In genomic region chr18:47953471-47953931, GRCh38 we compare ENCODE assay signal across 8 cellular contexts. TPM values are rescaled to one million over a fixed set of nuclear protein-coding genes. Genes with fewer than 3 reads are reported as not detected.
DNase-seq lines count a peak whose midpoint lies in the region; ATAC-seq lines count a peak whose summit lies in the region.

No MANE protein-coding gene starts in this region.

- intact Hi-C loops in aorta (cut with DNase I): no loop called here

- no peaks in the 10 kb centered on the region for H3K9me3 Mint-ChIP-seq in activated naive CD4-positive, alpha-beta T cell treated with anti-CD3 and anti-CD28 coated beads, Interleukin-2, amount 10 ng/mL, durations not matched to agents 7 days and 5 days
- H3K9me3 Mint-ChIP-seq in activated naive CD4-positive, alpha-beta T cell treated with anti-CD3 and anti-CD28 coated beads, Interleukin-2, amount 50 U/mL, for 72 hours: peaks cover 0 to 3% of the 10 kb centered on the region in 2 donors

- WGBS in aorta, 2 donors: 6 to 7% methylated on average over 6 of the region's 6 CpGs

- in situ Hi-C loops in HAP-1 (cut with MboI; ENCODE audit: low sequenced_read_pairs): no loop called here

- H3K4me1 ChIP-seq in aorta (ENCODE audit: control insufficient read depth in 1 of 2, insufficient read depth in 2 of 2, low read length in 2 of 2) (peaks cover 0 to 4% of the 10 kb centered on the region in 2 donors), HAP-1 (no peaks in the 10 kb centered on the region)

- H3K4me1 Mint-ChIP-seq in activated naive CD4-positive, alpha-beta T cell treated with anti-CD3 and anti-CD28 coated beads, Interleukin-2, amount 10 ng/mL, durations not matched to agents 7 days and 5 days: peaks cover 20% of the 10 kb centered on the region

- H3K27me3 ChIP-seq in aorta (ENCODE audit: control insufficient read depth in 1 of 2, insufficient read depth in 2 of 2, low read length in 1 of 2): no peaks in the 10 kb centered on the region
- peaks cover 8% of the 10 kb centered on the region for H3K27me3 ChIP-seq in HAP-1 (ENCODE audit: low read depth)

- peaks cover 16% of the 10 kb centered on the region for H3K27me3 Mint-ChIP-seq in activated naive CD4-positive, alpha-beta T cell treated with anti-CD3 and anti-CD28 coated beads, Interleukin-2, amount 10 ng/mL, durations not matched to agents 7 days and 5 days

- peak overlapping the region; percentile 84 for H3K27ac Mint-ChIP-seq in activated naive CD4-positive, alpha-beta T cell treated with anti-CD3 and anti-CD28 coated beads, Interleukin-2, amount 10 ng/mL, durations not matched to agents 7 days and 5 days
- peak overlapping the region in 1 of 2 donors; percentile 15 for H3K27ac Mint-ChIP-seq in activated naive CD4-positive, alpha-beta T cell treated with anti-CD3 and anti-CD28 coated beads, Interleukin-2, amount 50 U/mL, for 72 hours

- no peaks in the 10 kb centered on the region for H3K9me3 ChIP-seq in aorta (ENCODE audit: control insufficient read depth, low read length)
- H3K9me3 ChIP-seq in HAP-1: no peaks in the 10 kb centered on the region

- no peaks in the 10 kb centered on the region for H3K36me3 Mint-ChIP-seq in activated naive CD4-positive, alpha-beta T cell treated with anti-CD3 and anti-CD28 coated beads, Interleukin-2, amount 10 ng/mL, durations not matched to agents 7 days and 5 days
- no peaks in the 10 kb centered on the region for H3K36me3 Mint-ChIP-seq in activated naive CD4-positive, alpha-beta T cell treated with anti-CD3 and anti-CD28 coated beads, Interleukin-2, amount 50 U/mL, for 72 hours

- peak; percentile 53 for DNase-seq in activated naive CD4-positive, alpha-beta T cell treated with anti-CD3 and anti-CD28 coated beads, Interleukin-2, amount 10 ng/mL, durations not matched to agents 7 days and 5 days
- no peak for DNase-seq in activated naive CD4-positive, alpha-beta T cell (lab: John Stamatoyannopoulos, UW)
- peak; percentile 78 for DNase-seq in NCI-H2171 (lab: John Stamatoyannopoulos, UW)
- DNase-seq in activated naive CD4-positive, alpha-beta T cell treated with anti-CD3 and anti-CD28 coated beads, Interleukin-2, amount 50 U/mL, for 72 hours (ENCODE audit: low spot score in 2 of 2): no peak
- DNase-seq in iris pigment epithelial cell (ENCODE audit: low read depth): peak; percentile 70
- peak; percentile 75 to 78 for DNase-seq in aorta
- DNase-seq in HAP-1 (ENCODE audit: low spot score in 2 of 2): no peak

- peak; percentile 97 for ATAC-seq in HG02678 (IDR thresholded peaks at IDR 0.05; ENCODE audit: unreplicated experiment)
- peak; percentile 69 to 96 for ATAC-seq in activated naive CD4-positive, alpha-beta T cell treated with anti-CD3 and anti-CD28 coated beads, Interleukin-2, amount 50 U/mL, for 72 hours
- ATAC-seq in aorta (ENCODE audit: low FRiP score): peak; percentile 77

- H3K4me3 ChIP-seq in aorta (ENCODE audit: low read length in 2 of 2): no peak overlapping the region
- no peak overlapping the region for H3K4me3 ChIP-seq in HAP-1

- CTCF ChIA-PET in activated naive CD4-positive, alpha-beta T cell treated with anti-CD3 and anti-CD28 coated beads, Interleukin-2, amount 10 ng/mL, durations not matched to agents 7 days and 5 days (lab: Charles Lee): interaction anchor here (0.9 to 1.0 kb wide), 2 partner anchors 20 to 44 kb away, joined by 3 read pairs; no protein-coding TSS in a partner anchor

- H3K27ac ChIP-seq in aorta (ENCODE audit: low read depth in 1 of 2, low read length in 2 of 2): peak overlapping the region in 1 of 2 donors; percentile 42

- H3K36me3 ChIP-seq in aorta (ENCODE audit: control insufficient read depth in 1 of 2, insufficient read depth in 2 of 2, low read length in 1 of 2): no peaks in the 10 kb centered on the region
- H3K36me3 ChIP-seq in HAP-1 (replicated peaks): no peaks in the 10 kb centered on the region

- H3K4me3 Mint-ChIP-seq in activated naive CD4-positive, alpha-beta T cell treated with anti-CD3 and anti-CD28 coated beads, Interleukin-2, amount 10 ng/mL, durations not matched to agents 7 days and 5 days: no peak overlapping the region

RNA-seq across cellular contexts. Expression of gene SMAD2, which starts 23.0 kb away (rescaled TPM):
- total RNA-seq in activated naive CD4-positive, alpha-beta T cell treated with anti-CD3 and anti-CD28 coated beads, Interleukin-2, amount 50 U/mL, for 72 hours: 100 to 1,000 TPM; 108 to 146 TPM
- 100 to 1,000 TPM; 120 to 137 TPM for total RNA-seq in aorta
- polyA plus RNA-seq in aorta: 10 to 100 TPM; 45.4 to 87.7 TPM

Comparison
In these comparisons a context has a peak if more than half of its experiments do, and no peak if none do; other contexts are left out.
1. DNase-seq: peak in activated naive CD4-positive, alpha-beta T cell treated with anti-CD3 and anti-CD28 coated beads, Interleukin-2, amount 10 ng/mL, durations not matched to agents 7 days and 5 days (single experiment), NCI-H2171 (single experiment), iris pigment epithelial cell (single experiment) and aorta (2 of 2); none in activated naive CD4-positive, alpha-beta T cell (0 of 4), activated naive CD4-positive, alpha-beta T cell treated with anti-CD3 and anti-CD28 coated beads, Interleukin-2, amount 50 U/mL, for 72 hours (0 of 2) and HAP-1 (0 of 2).
2. Peak in every context shown above with its lines, with median percentiles within 50 percentile points of each other: ATAC-seq.